ENCODE assay signal across 17 cellular contexts in the genomic region with DNA sequence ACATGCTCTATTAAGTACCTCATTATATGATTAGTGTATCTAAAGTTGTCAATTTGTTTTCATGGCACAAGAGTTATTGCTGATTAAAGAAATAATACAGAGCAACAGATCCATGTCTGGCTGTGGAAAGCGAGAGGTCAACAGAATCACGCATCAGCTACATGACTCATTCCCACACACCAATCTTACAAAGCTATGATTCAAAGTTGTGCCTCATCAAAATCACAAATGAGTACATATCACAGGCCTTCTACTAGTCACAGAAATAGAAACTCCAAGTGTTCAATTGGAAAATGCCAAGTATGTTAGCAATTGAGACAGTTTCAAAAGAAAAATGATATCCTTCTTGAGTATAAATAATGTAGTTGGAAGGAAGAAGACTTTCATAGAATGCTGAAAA. TPM values are rescaled to one million over a fixed set of nuclear protein-coding genes. Genes with fewer than 3 reads are reported as not detected.
DNase-seq lines count a peak whose midpoint lies in the region; ATAC-seq and TF ChIP-seq lines count a peak whose summit lies in the region.
"Had no signal": no experiment of that assay in that cellular context is flagged by ENCODE, and none has a peak within 500 bp of the region (broad histone marks: within the 10 kb centered on the region; RNA-seq: fewer than 3 reads in every experiment).

No MANE protein-coding gene starts in this region.

- WGBS in hepatocyte (ENCODE audit: low lambda C conversion rate, missing lambda C conversion rate) = 76% methylated on average over 2 of the region's 2 CpGs

- H3K9me3 ChIP-seq in hepatocyte (ENCODE audit: low read depth) = no peaks in the 10 kb centered on the region

- no peaks in the 10 kb centered on the region for H3K9me3 Mint-ChIP-seq in stimulated activated naive CD8-positive, alpha-beta T cell treated with anti-CD3 and anti-CD28 coated beads, Interleukin-15, amount 100 ng/mL, for 72 hours
- H3K9me3 Mint-ChIP-seq: activated CD4-positive, alpha-beta memory T cell treated with anti-CD3 and anti-CD28 coated beads, Interleukin-2, amount 10 ng/mL, durations not matched to agents 7 days and 5 days had no signal

- TF ChIP-seq CTCF in choroid plexus epithelial cell (conservative IDR thresholded peaks at IDR 0.05; ENCODE audit: low read depth, low read length) (no peak), hepatocyte (IDR thresholded peaks at IDR 0.05; ENCODE audit: poor library complexity) (no peak)

- no peak overlapping the region for H2AFZ ChIP-seq in hepatocyte

- H3K4me3 Mint-ChIP-seq in stimulated activated naive CD8-positive, alpha-beta T cell treated with anti-CD3 and anti-CD28 coated beads, Interleukin-15, amount 100 ng/mL, for 72 hours = no peak overlapping the region
- H3K4me3 Mint-ChIP-seq: activated CD4-positive, alpha-beta memory T cell treated with anti-CD3 and anti-CD28 coated beads, Interleukin-2, amount 10 ng/mL, durations not matched to agents 7 days and 5 days; natural killer cell had no signal

- peak; percentile 17 for DNase-seq in ACHN
- peak; percentile 90 for DNase-seq in LHCN-M2 (ENCODE audit: low read depth)
- peak; percentile 83 for DNase-seq in choroid plexus epithelial cell (ENCODE audit: low read depth)
- peak; percentile 78 for DNase-seq in kidney tubule cell (ENCODE audit: low spot score)
- DNase-seq in hepatocyte (ENCODE audit: low spot score) = no peak
- no peak for DNase-seq in stimulated activated naive CD8-positive, alpha-beta T cell treated with anti-CD3 and anti-CD28 coated beads, Interleukin-15, amount 100 ng/mL, for 72 hours
- no peak for DNase-seq in NCI-H2171 (lab: John Stamatoyannopoulos, UW)
- DNase-seq: activated CD4-positive, alpha-beta memory T cell treated with anti-CD3 and anti-CD28 coated beads, Interleukin-2, amount 10 ng/mL, durations not matched to agents 7 days and 5 days; effector memory CD4-positive, alpha-beta T cell; left ventricle myocardium superior; natural killer cell; NCI-H2171 treated with DMSO at 0.1 percent for 48 hours; NK-92 treated with Interleukin-12 subunit alpha and Interleukin-12 subunit beta, amount 100 ng/mL, for 24 hours; small intestine; stimulated activated naive CD8-positive, alpha-beta T cell treated with anti-CD3 and anti-CD28 coated beads, Interleukin-15, Interleukin-2, amounts not matched to agents 100 U/mL and 50 U/mL, for 24 hours had no signal

- no peaks in the 10 kb centered on the region for H3K27me3 Mint-ChIP-seq in stimulated activated naive CD8-positive, alpha-beta T cell treated with anti-CD3 and anti-CD28 coated beads, Interleukin-15, amount 100 ng/mL, for 72 hours
- H3K27me3 Mint-ChIP-seq: activated CD4-positive, alpha-beta memory T cell treated with anti-CD3 and anti-CD28 coated beads, Interleukin-2, amount 10 ng/mL, durations not matched to agents 7 days and 5 days had no signal

- H3K27ac Mint-ChIP-seq in stimulated activated naive CD8-positive, alpha-beta T cell treated with anti-CD3 and anti-CD28 coated beads, Interleukin-15, amount 100 ng/mL, for 72 hours = no peak overlapping the region
- H3K27ac Mint-ChIP-seq: activated CD4-positive, alpha-beta memory T cell treated with anti-CD3 and anti-CD28 coated beads, Interleukin-2, amount 10 ng/mL, durations not matched to agents 7 days and 5 days; natural killer cell had no signal

- H3K79me2 ChIP-seq in hepatocyte = no peaks in the 10 kb centered on the region

- no peaks in the 10 kb centered on the region for H3K27me3 ChIP-seq in hepatocyte
- H3K27me3 ChIP-seq: cardiac muscle cell had no signal

- no peak overlapping the region for H3K4me2 ChIP-seq in hepatocyte

- H3K27ac ChIP-seq in hepatocyte = no peak overlapping the region
- H3K27ac ChIP-seq: cardiac muscle cell had no signal

- H3K4me3 ChIP-seq in choroid plexus epithelial cell (ENCODE audit: low read depth, low read length) = no peak overlapping the region
- H3K4me3 ChIP-seq in hepatocyte = no peak overlapping the region
- H3K4me3 ChIP-seq: cardiac muscle cell had no signal

- ATAC-seq in GM21717 (IDR thresholded peaks at IDR 0.05; ENCODE audit: unreplicated experiment) = no peak
- no peak for ATAC-seq in stimulated activated naive CD8-positive, alpha-beta T cell treated with anti-CD3 and anti-CD28 coated beads, Interleukin-15, amount 100 ng/mL, for 72 hours
- ATAC-seq: left ventricle myocardium superior; natural killer cell; stimulated activated naive CD8-positive, alpha-beta T cell treated with anti-CD3 and anti-CD28 coated beads, Interleukin-15, Interleukin-2, amounts not matched to agents 100 U/mL and 50 U/mL, for 24 hours had no signal

- H3K9me2 ChIP-seq in hepatocyte (replicated peaks; ENCODE audit: insufficient read depth) = no peaks in the 10 kb centered on the region

- H4K20me1 ChIP-seq in hepatocyte (ENCODE audit: insufficient read depth, poor library complexity, severe bottlenecking) = no peaks in the 10 kb centered on the region

- in situ Hi-C loops in ACHN (cut with HindIII; ENCODE audit: low pct_ligation_motif_present, low pct_unique_long_range_greater_than_20kb, low sequenced_read_pairs) = no loop called here

- no peaks in the 10 kb centered on the region for H3K4me1 Mint-ChIP-seq in stimulated activated naive CD8-positive, alpha-beta T cell treated with anti-CD3 and anti-CD28 coated beads, Interleukin-15, amount 100 ng/mL, for 72 hours
- H3K4me1 Mint-ChIP-seq: activated CD4-positive, alpha-beta memory T cell treated with anti-CD3 and anti-CD28 coated beads, Interleukin-2, amount 10 ng/mL, durations not matched to agents 7 days and 5 days; natural killer cell had no signal

- no peaks in the 10 kb centered on the region for H3K4me1 ChIP-seq in hepatocyte (ENCODE audit: insufficient read depth)

- no peaks in the 10 kb centered on the region for H3K36me3 ChIP-seq in hepatocyte (replicated peaks; ENCODE audit: insufficient read depth, low read depth)
- H3K36me3 ChIP-seq: cardiac muscle cell had no signal

RNA-seq across cellular contexts. Expression of a gene that starts 57.8 kb away (rescaled TPM):
- total RNA-seq in LHCN-M2 (2014; rRNA removed) = 0.06 TPM in 1 of 2 replicates, not detected in the other
- 0.34 TPM for polyA plus RNA-seq in LHCN-M2 (2012)
- total RNA-seq in hepatocyte = 1.3 and 2.6 TPM in 2 replicates
- 0.48 and 2.2 TPM in 2 replicates for polyA plus RNA-seq in hepatocyte
- total RNA-seq: activated CD4-positive, alpha-beta memory T cell treated with anti-CD3 and anti-CD28 coated beads, Interleukin-2, amount 10 ng/mL, durations not matched to agents 7 days and 5 days; cardiac muscle cell had no signal

Comparison
In these comparisons a context has a peak if more than half of its experiments do, and no peak if none do; other contexts are left out.
1. DNase-seq: peak in ACHN (single experiment), LHCN-M2 (single experiment), choroid plexus epithelial cell (single experiment) and kidney tubule cell (single experiment); none in hepatocyte (single experiment), stimulated activated naive CD8-positive, alpha-beta T cell treated with anti-CD3 and anti-CD28 coated beads, Interleukin-15, amount 100 ng/mL, for 72 hours (0 of 2) and NCI-H2171 (single experiment).